Comparison of ENCODE assay signal across 1 cellular context in the genomic region with DNA sequence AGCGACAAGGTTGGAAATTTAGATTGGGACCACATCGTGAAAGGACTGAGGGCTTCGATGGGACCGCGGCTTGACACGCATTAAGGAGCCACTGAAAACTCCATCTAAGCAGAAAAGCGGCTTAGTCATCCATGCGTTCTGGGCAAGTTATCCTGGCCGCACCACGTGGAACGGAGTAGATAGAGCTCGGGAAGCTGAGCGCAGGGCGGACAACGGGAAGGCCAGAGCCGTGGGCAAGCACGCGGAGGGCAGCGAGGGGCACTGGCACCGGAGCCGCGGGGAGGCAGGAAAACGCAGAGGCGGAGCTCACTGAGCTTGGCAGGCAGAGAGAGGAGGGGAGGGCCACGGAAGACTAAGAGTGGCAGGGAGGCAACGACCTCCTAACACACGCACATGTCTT.
TF ChIP-seq lines count a peak whose summit lies in the region.

No MANE protein-coding gene starts in this region.

TF ChIP-seq in IMR-90, 13 proteins besides CTCF, POLR2A, EP300 and RAD21:
- TF ChIP-seq CEBPB (IDR thresholded peaks at IDR 0.05; ENCODE audit: low read depth, low read length): no peak
- no peak for TF ChIP-seq CHD1 (IDR thresholded peaks at IDR 0.05; ENCODE audit: low read depth, low read length)
- no peak for TF ChIP-seq RCOR1 (IDR thresholded peaks at IDR 0.05; ENCODE audit: insufficient replicate concordance, low read length)
- TF ChIP-seq MAZ (IDR thresholded peaks at IDR 0.05; ENCODE audit: borderline replicate concordance, low read depth, low read length): no peak
- TF ChIP-seq NFE2L2 (IDR thresholded peaks at IDR 0.05; ENCODE audit: low read depth, low read length): no peak
- TF ChIP-seq, protein P1, sequence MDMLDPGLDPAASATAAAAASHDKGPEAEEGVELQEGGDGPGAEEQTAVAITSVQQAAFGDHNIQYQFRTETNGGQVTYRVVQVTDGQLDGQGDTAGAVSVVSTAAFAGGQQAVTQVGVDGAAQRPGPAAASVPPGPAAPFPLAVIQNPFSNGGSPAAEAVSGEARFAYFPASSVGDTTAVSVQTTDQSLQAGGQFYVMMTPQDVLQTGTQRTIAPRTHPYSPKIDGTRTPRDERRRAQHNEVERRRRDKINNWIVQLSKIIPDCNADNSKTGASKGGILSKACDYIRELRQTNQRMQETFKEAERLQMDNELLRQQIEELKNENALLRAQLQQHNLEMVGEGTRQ (IDR thresholded peaks at IDR 0.05; ENCODE audit: low read depth, low read length): no peak
- no peak for TF ChIP-seq SMC3 (IDR thresholded peaks at IDR 0.05; ENCODE audit: low read depth, low read length)
- TF ChIP-seq RFX5 (IDR thresholded peaks at IDR 0.05; ENCODE audit: low read depth, low read length): no peak
- no peak for TF ChIP-seq FOS (IDR thresholded peaks at IDR 0.05; ENCODE audit: low read depth, low read length)
- no peak for TF ChIP-seq MAFK (IDR thresholded peaks at IDR 0.05; ENCODE audit: low read depth, low read length)
- no peak for TF ChIP-seq BHLHE40 (IDR thresholded peaks at IDR 0.05; ENCODE audit: low read depth, low read length)
- TF ChIP-seq MXI1 (IDR thresholded peaks at IDR 0.05; ENCODE audit: borderline replicate concordance, low read depth, low read length): no peak
- TF ChIP-seq, protein P2, sequence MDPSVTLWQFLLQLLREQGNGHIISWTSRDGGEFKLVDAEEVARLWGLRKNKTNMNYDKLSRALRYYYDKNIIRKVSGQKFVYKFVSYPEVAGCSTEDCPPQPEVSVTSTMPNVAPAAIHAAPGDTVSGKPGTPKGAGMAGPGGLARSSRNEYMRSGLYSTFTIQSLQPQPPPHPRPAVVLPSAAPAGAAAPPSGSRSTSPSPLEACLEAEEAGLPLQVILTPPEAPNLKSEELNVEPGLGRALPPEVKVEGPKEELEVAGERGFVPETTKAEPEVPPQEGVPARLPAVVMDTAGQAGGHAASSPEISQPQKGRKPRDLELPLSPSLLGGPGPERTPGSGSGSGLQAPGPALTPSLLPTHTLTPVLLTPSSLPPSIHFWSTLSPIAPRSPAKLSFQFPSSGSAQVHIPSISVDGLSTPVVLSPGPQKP (IDR thresholded peaks at IDR 0.05; ENCODE audit: borderline replicate concordance, low read depth, low read length): no peak
TF ChIP-seq in IMR-90: peak in this region for 0.
